8 cellular contexts compared by ENCODE assay signal in genomic region chr5:1110930-1111726, GRCh38. TPM values are rescaled to one million over a fixed set of nuclear protein-coding genes. Genes with fewer than 3 reads are reported as not detected.
A peak's percentile ranks its signal among the peaks of the same experiment; 100 is the strongest.
DNase-seq lines count a peak whose midpoint lies in the region; TF ChIP-seq lines count a peak whose summit lies in the region.

No MANE protein-coding gene starts in this region.

- no peaks in the 10 kb centered on the region for H4K20me1 ChIP-seq in GM23248 (ENCODE audit: insufficient read depth)

- peak overlapping the region; percentile 70 for H3K9ac ChIP-seq in GM23248
- H3K9ac ChIP-seq in subcutaneous abdominal adipose tissue (ENCODE audit: low read length in 5 of 5), result peak overlapping the region; percentile 73 to 89 (median 82)

- H3K9me3 ChIP-seq in GM23248 (ENCODE audit: low read depth) (no peaks in the 10 kb centered on the region), subcutaneous abdominal adipose tissue (ENCODE audit: control insufficient read depth in 5 of 5, low read length in 5 of 5) (no peaks in the 10 kb centered on the region)

- BruUV-seq in MCF 10A (replicated peaks; lab: Mats Ljungman, UMichigan), result no TSS peak

- POLR2A ChIA-PET in GM10248 (lab: Yijun Ruan, JAX) (no interaction called here), MCF 10A (lab: Yijun Ruan, JAX) (no interaction called here)

- intact Hi-C loops in MCF 10A (cut with micrococcal nuclease), result no loop called here

- H3F3A ChIP-seq in GM23248 (ENCODE audit: insufficient read depth), result no peaks in the 10 kb centered on the region

- H3K4me1 Mint-ChIP-seq in MCF 10A (ENCODE audit: insufficient read depth, unreplicated experiment), result peaks cover 6% of the 10 kb centered on the region

- H3K27me3 ChIP-seq in GM23248 (replicated peaks; ENCODE audit: insufficient read depth) (peaks cover 6% of the 10 kb centered on the region), kidney epithelial cell (ENCODE audit: control insufficient read depth, insufficient read depth, low read length) (no peaks in the 10 kb centered on the region), subcutaneous abdominal adipose tissue (ENCODE audit: control insufficient read depth in 5 of 5, insufficient read depth in 4 of 5, low read length in 5 of 5) (peaks cover 0 to 3% (median 0%) of the 10 kb centered on the region in 5 donors)

- H3K4me1 ChIP-seq in GM23248 (ENCODE audit: insufficient read depth), result no peaks in the 10 kb centered on the region
- H3K4me1 ChIP-seq in subcutaneous abdominal adipose tissue (ENCODE audit: control insufficient read depth in 5 of 5, insufficient read depth in 5 of 5, low read length in 5 of 5), result peaks cover 4 to 50% (median 46%) of the 10 kb centered on the region in 5 donors

- H3K36me3 ChIP-seq in GM23248 (ENCODE audit: low read depth) (no peaks in the 10 kb centered on the region), kidney epithelial cell (ENCODE audit: control insufficient read depth, insufficient read depth, low read length) (no peaks in the 10 kb centered on the region), subcutaneous abdominal adipose tissue (ENCODE audit: control insufficient read depth in 5 of 5, insufficient read depth in 5 of 5, low read length in 5 of 5) (peaks cover 0 to 3% (median 0%) of the 10 kb centered on the region in 5 donors)

- no peaks in the 10 kb centered on the region for H3K9me3 Mint-ChIP-seq in MCF 10A (ENCODE audit: unreplicated experiment)

- WGBS in GM23248 (ENCODE audit: low coverage in 1 of 2, low lambda C conversion rate in 2 of 2, missing lambda C conversion rate in 2 of 2), 2 experiments, result 4% methylated on average over 27 to 36 of the region's 54 CpGs

- CTCF ChIA-PET in GM10248 (lab: Yijun Ruan, JAX), result no interaction called here
- CTCF ChIA-PET in MCF 10A (lab: Yijun Ruan, JAX), result interaction anchor here (0.7 kb wide), 1 partner anchor 105 kb away, joined by 3 read pairs; no protein-coding TSS in a partner anchor

- no peaks in the 10 kb centered on the region for H3K9me2 ChIP-seq in GM23248 (ENCODE audit: insufficient read depth)

- in situ Hi-C loops in GM23248 (cut with MboI), result no loop called here

- no peak overlapping the region for H3K27ac ChIP-seq in GM23248
- peak overlapping the region; percentile 89 for H3K27ac ChIP-seq in subcutaneous abdominal adipose tissue (ENCODE audit: low read depth, low read length)

- peak overlapping the region; percentile 72 for H3K4me3 ChIP-seq in GM23248
- peak overlapping the region; percentile 83 for H3K4me3 ChIP-seq in kidney epithelial cell (ENCODE audit: low read depth, low read length)
- peak overlapping the region; percentile 60 to 77 (median 75) for H3K4me3 ChIP-seq in subcutaneous abdominal adipose tissue (ENCODE audit: low read depth in 1 of 5, low read length in 5 of 5)

- H3K27me3 Mint-ChIP-seq in MCF 10A (ENCODE audit: insufficient read depth, unreplicated experiment), result no peaks in the 10 kb centered on the region

- TF ChIP-seq CTCF in GM10248 (IDR thresholded peaks at IDR 0.05; ENCODE audit: control extremely low read depth, extremely low read depth, low read depth, missing control alignments) (no peak), MCF 10A (IDR thresholded peaks at IDR 0.05; ENCODE audit: unreplicated experiment) (no peak), kidney epithelial cell (IDR thresholded peaks at IDR 0.05; ENCODE audit: insufficient read depth, low read length, poor library complexity, severe bottlenecking) (no peak)

- no peaks in the 10 kb centered on the region for H3K36me3 Mint-ChIP-seq in MCF 10A (ENCODE audit: insufficient read depth, unreplicated experiment)

- DNase-seq in GM10248 (ENCODE audit: extremely low spot score) (peak; percentile 58), GM23248 (peak; percentile 24), NCI-H748 treated with DMSO at 0.1 percent for 48 hours (lab: John Stamatoyannopoulos, UW) (peak; percentile 35), MCF 10A (ENCODE audit: unreplicated experiment) (no peak), kidney epithelial cell (ENCODE audit: low read depth) (no peak), NOMO-1 treated with DMSO at 0.1 percent for 48 hours (lab: John Stamatoyannopoulos, UW; ENCODE audit: unreplicated experiment) (no peak), hippocampal formation (lab: John Stamatoyannopoulos, UW) (no peak)

- no peaks in the 10 kb centered on the region for H3K79me2 ChIP-seq in GM23248 (ENCODE audit: insufficient read depth)

- peak overlapping the region; percentile 70 for H3K4me3 Mint-ChIP-seq in MCF 10A (ENCODE audit: unreplicated experiment)

- H2AFZ ChIP-seq in GM23248, result peak overlapping the region; percentile 75

- H3K4me2 ChIP-seq in GM23248 (ENCODE audit: unreplicated experiment), result peak overlapping the region; percentile 85

- H3K27ac Mint-ChIP-seq in MCF 10A (ENCODE audit: low read depth, unreplicated experiment), result peak overlapping the region; percentile 75

RNA-seq across cellular contexts. Expression of gene SLC12A7, which starts 0.7 kb away (rescaled TPM):
- 1.6 and 1.9 TPM in 2 replicates for total RNA-seq in GM23248 (2014; rRNA removed; shearing (Covaris generic))
- polyA plus RNA-seq in GM23248 (2016; fragmentation: Nextera tagmentation; extraction: Ambion mirVana), result 0.46 and 0.75 TPM in 2 replicates
- 6.3 and 8.1 TPM in 2 replicates for total RNA-seq in MCF 10A (2022)
- 50.3 and 63.3 TPM in 2 replicates for total RNA-seq in kidney epithelial cell

Comparison
In these comparisons a context has a peak if more than half of its experiments do, and no peak if none do; other contexts are left out.
1. DNase-seq: peak in GM10248 (single experiment), GM23248 (single experiment) and NCI-H748 treated with DMSO at 0.1 percent for 48 hours (single experiment); none in MCF 10A (single experiment), kidney epithelial cell (single experiment), NOMO-1 treated with DMSO at 0.1 percent for 48 hours (single experiment) and hippocampal formation (0 of 2).
2. Peak in every context shown above with its lines, with median percentiles within 50 percentile points of each other: H3K4me3 ChIP-seq.